In genomic region chr18:79868168-79868784, GRCh38 we compare ENCODE assay signal across 17 cellular contexts.
DNase-seq lines count a peak whose midpoint lies in the region; ATAC-seq and TF ChIP-seq lines count a peak whose summit lies in the region.
"Had no signal": no experiment of that assay in that cellular context is flagged by ENCODE, and none has a peak within 500 bp of the region (broad histone marks: within the 10 kb centered on the region; RNA-seq: fewer than 3 reads in every experiment).

No MANE protein-coding gene starts in this region.

- no peak overlapping the region for H3K27ac ChIP-seq in Panc1 (ENCODE audit: low read length)
- H3K27ac ChIP-seq: A549 had no signal

- peak; percentile 46 for DNase-seq in activated effector memory CD4-positive, alpha-beta T cell treated with anti-CD3 and anti-CD28 coated beads, Interleukin-2, amount 50 U/mL, for 16 hours
- DNase-seq in activated effector memory CD4-positive, alpha-beta T cell treated with Interleukin-2 at 50 U/mL for 16 hours, result no peak
- DNase-seq in Panc1 (ENCODE audit: low read depth, low spot score) (no peak), kidney tubule cell (ENCODE audit: low spot score) (peak; percentile 22), RKO (ENCODE audit: low spot score) (no peak)
- DNase-seq in stimulated activated CD4-positive, alpha-beta T cell treated with anti-CD3 and anti-CD28 coated beads, Interleukin-2, amount 100 ng/mL, for 48 hours, result no peak
- DNase-seq: CD8-positive, alpha-beta T cell; DMS79 treated with DMSO at 0.1 percent for 48 hours; MV-4-11; NCI-H1436; NCI-H2081 treated with DMSO at 0.1 percent for 48 hours; NCI-H2227 treated with DMSO at 0.1 percent for 48 hours; NCI-H524 treated with DMSO at 0.1 percent for 48 hours had no signal

- H3K4me2 ChIP-seq in skeletal muscle satellite cell (ENCODE audit: low read length), result peak overlapping the region; percentile 2
- H3K4me2 ChIP-seq: A549 had no signal

- in situ Hi-C loops in Panc1 (cut with HindIII; ENCODE audit: low pct_unique_long_range_greater_than_20kb, low sequenced_read_pairs), result no loop called here

- H3K9me3 ChIP-seq in Panc1 (ENCODE audit: control insufficient read depth, insufficient read depth, low read depth, low read length) (no peaks in the 10 kb centered on the region), skeletal muscle satellite cell (replicated peaks; ENCODE audit: low read length) (no peaks in the 10 kb centered on the region)
- H3K9me3 ChIP-seq: A549, HAP-1 had no signal

- no peaks in the 10 kb centered on the region for H3K27me3 ChIP-seq in Panc1 (ENCODE audit: control insufficient read depth, insufficient read depth, low read length)
- peaks cover 62% of the 10 kb centered on the region for H3K27me3 ChIP-seq in skeletal muscle satellite cell (ENCODE audit: control insufficient read depth, insufficient read depth, low read length)

- no TSS peak for BruUV-seq in Panc1 (replicated peaks; lab: Mats Ljungman, UMichigan)

- TF ChIP-seq CTCF in Panc1 (IDR thresholded peaks at IDR 0.05), result no peak

- H3K4me3 ChIP-seq in Panc1 (ENCODE audit: low read depth in 2 of 2, low read length in 2 of 2), result no peak overlapping the region
- H3K4me3 ChIP-seq in skeletal muscle satellite cell (ENCODE audit: low read length), result no peak overlapping the region
- H3K4me3 ChIP-seq: A549, HAP-1 had no signal

- CTCF ChIA-PET in Panc1 (lab: Charles Lee), result interaction anchor here (0.5 to 0.7 kb wide), 2 partner anchors 12 to 76 kb away, joined by 3 read pairs; no protein-coding TSS in a partner anchor

- intact Hi-C loops in Panc1 (cut with micrococcal nuclease; ENCODE audit: unreplicated experiment), result no loop called here

- H3K9ac ChIP-seq in skeletal muscle satellite cell (ENCODE audit: low read depth, low read length), result no peak overlapping the region

- H3K36me3 ChIP-seq in Panc1 (ENCODE audit: control insufficient read depth, insufficient read depth, low read length) (no peaks in the 10 kb centered on the region), skeletal muscle satellite cell (ENCODE audit: insufficient read depth, low read length) (no peaks in the 10 kb centered on the region)
- H3K36me3 ChIP-seq: HAP-1 had no signal

- H3K4me1 ChIP-seq in Panc1 (ENCODE audit: control insufficient read depth, insufficient read depth, low read length) (no peaks in the 10 kb centered on the region), skeletal muscle satellite cell (ENCODE audit: control insufficient read depth, insufficient read depth, low read length) (no peaks in the 10 kb centered on the region)
- H3K4me1 ChIP-seq: A549, HAP-1 had no signal

- peak; percentile 3; the same call in 1 of the 2 replicates for ATAC-seq in Panc1
- no peak for ATAC-seq in HG03460 (IDR thresholded peaks at IDR 0.05; ENCODE audit: unreplicated experiment)
- ATAC-seq: CD8-positive, alpha-beta T cell had no signal

- POLR2A ChIA-PET in Panc1 (lab: Charles Lee), result no interaction called here

Comparison
In these comparisons a context has a peak if more than half of its experiments do, and no peak if none do; other contexts are left out.
1. DNase-seq: peak in activated effector memory CD4-positive, alpha-beta T cell treated with anti-CD3 and anti-CD28 coated beads, Interleukin-2, amount 50 U/mL, for 16 hours (single experiment) and kidney tubule cell (single experiment); none in activated effector memory CD4-positive, alpha-beta T cell treated with Interleukin-2 at 50 U/mL for 16 hours (single experiment), Panc1 (single experiment), stimulated activated CD4-positive, alpha-beta T cell treated with anti-CD3 and anti-CD28 coated beads, Interleukin-2, amount 100 ng/mL, for 48 hours (0 of 2) and RKO (single experiment).